7 cellular contexts compared by ENCODE assay signal in the genomic region with DNA sequence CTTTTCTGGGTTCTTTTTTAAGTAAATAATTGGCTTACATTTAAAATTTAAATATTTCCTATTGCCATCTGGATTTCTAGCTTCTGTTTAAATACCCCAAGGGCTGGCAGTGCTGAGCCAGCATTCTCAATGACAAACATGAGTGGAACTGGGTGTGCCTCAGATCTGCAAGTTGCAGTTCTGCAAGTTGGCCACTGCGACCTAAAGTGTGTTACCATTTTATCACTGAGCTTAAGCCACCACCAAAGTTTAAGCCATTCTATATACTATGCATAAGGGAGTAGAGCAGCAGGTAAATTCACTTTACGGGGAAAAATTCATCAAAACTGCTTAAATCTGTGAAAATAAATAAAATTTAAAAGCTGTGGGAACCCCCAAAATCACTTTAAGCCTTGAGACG. TPM values are rescaled to one million over a fixed set of nuclear protein-coding genes. Genes with fewer than 3 reads are reported as not detected.
A peak's percentile ranks its signal among the peaks of the same experiment; 100 is the strongest.
DNase-seq lines count a peak whose midpoint lies in the region; ATAC-seq and TF ChIP-seq lines count a peak whose summit lies in the region.
"Not testable (repeated sequence)": the region's sequence is repeated elsewhere in the genome, so short reads cannot be mapped to it uniquely, and the experiment has no call there.

No MANE protein-coding gene starts in this region.

- not testable (repeated sequence) for BruUV-seq in HCT116 (replicated peaks; lab: Mats Ljungman, UMichigan); PC-9 (replicated peaks; lab: Mats Ljungman, UMichigan)

- RAD21 ChIA-PET in HCT116 (lab: Charles Lee; ENCODE audit: low non-redundant PET in 1 of 2, low total read pairs in 2 of 2, uncharacterized antibody in 2 of 2, unreplicated experiment in 2 of 2), result not testable (repeated sequence)

- H3K27me3 Mint-ChIP-seq in activated CD8-positive, alpha-beta memory T cell treated with anti-CD3 and anti-CD28 coated beads, Interleukin-2, amount 10 ng/mL, durations not matched to agents 7 days and 5 days; osteocyte (ENCODE audit: unreplicated experiment): not testable (repeated sequence)

- not testable (repeated sequence) for H3K27me3 ChIP-seq in HCT116 (ENCODE audit: insufficient read depth, low read length); PC-9 (ENCODE audit: insufficient read depth, low read depth); left lung

- TF ChIP-seq CTCF in HCT116 (IDR thresholded peaks at IDR 0.05 in 2 of 3, conservative IDR thresholded peaks at IDR 0.05 in 1 of 3; ENCODE audit: borderline replicate concordance in 1 of 3, insufficient read depth in 1 of 3, low read depth in 2 of 3, low read length in 2 of 3) (peak in 2 of 3 experiments; percentile 24 to 37; a peak in 4 of 6 replicates), PC-9 (conservative IDR thresholded peaks at IDR 0.05) (peak; percentile 46; the same call in 1 of the 2 replicates), epithelial cell of esophagus (IDR thresholded peaks at IDR 0.05; ENCODE audit: insufficient read depth, low read depth, low read length, missing control alignments) (peak; percentile 31), left lung (IDR thresholded peaks at IDR 0.05) (peak; percentile 12 to 42), osteocyte (IDR thresholded peaks at IDR 0.05) (peak; percentile 19)

- intact Hi-C loops in HCT116 (cut with micrococcal nuclease); PC-9 (cut with micrococcal nuclease; ENCODE audit: unreplicated experiment); left lung (cut with DNase I): not testable (repeated sequence)

- H4K20me1 ChIP-seq in HCT116 (ENCODE audit: insufficient read depth); PC-9 (ENCODE audit: insufficient read depth): not testable (repeated sequence)

- not testable (repeated sequence) for H3K4me3 ChIP-seq in HCT116 (replicated peaks in 1 of 2; ENCODE audit: low read depth in 1 of 2, low read length in 2 of 2); PC-9; epithelial cell of esophagus (ENCODE audit: low read length); left lung

- not testable (repeated sequence) for H3K27ac Mint-ChIP-seq in activated CD8-positive, alpha-beta memory T cell treated with anti-CD3 and anti-CD28 coated beads, Interleukin-2, amount 10 ng/mL, durations not matched to agents 7 days and 5 days; osteocyte (ENCODE audit: unreplicated experiment)

- H3K9me3 ChIP-seq in HCT116 (ENCODE audit: control insufficient read depth in 1 of 2, insufficient read depth in 1 of 2, low read depth in 1 of 2, low read length in 2 of 2); PC-9 (ENCODE audit: insufficient read depth, low read depth); left lung: not testable (repeated sequence)

- not testable (repeated sequence) for H3F3A ChIP-seq in PC-9 (ENCODE audit: insufficient read depth, low read depth)

- H3K4me1 Mint-ChIP-seq in activated CD8-positive, alpha-beta memory T cell treated with anti-CD3 and anti-CD28 coated beads, Interleukin-2, amount 10 ng/mL, durations not matched to agents 7 days and 5 days; osteocyte (ENCODE audit: unreplicated experiment): not testable (repeated sequence)

- POLR2A ChIA-PET in HCT116 (lab: Charles Lee) (interaction anchor here (0.9 kb wide), 1 partner anchor 117 kb away, joined by 4 read pairs; a partner anchor contains a TSS), PC-9 (lab: Charles Lee; ENCODE audit: unreplicated experiment) (interaction anchor here (0.5 to 0.6 kb wide), 2 partner anchors 70 to 74 kb away, joined by 3 read pairs; a partner anchor contains a TSS)

- ATAC-seq in HCT116 (peak; percentile 87), left lung (peak; percentile 90)
- ATAC-seq in activated CD8-positive, alpha-beta memory T cell treated with anti-CD3 and anti-CD28 coated beads, Interleukin-2, amount 10 ng/mL, durations not matched to agents 7 days and 5 days, result peak; percentile 58

- not testable (repeated sequence) for H3K4me1 ChIP-seq in HCT116 (ENCODE audit: control insufficient read depth in 1 of 2, insufficient read depth in 2 of 2, low read length in 2 of 2); PC-9 (replicated peaks; ENCODE audit: insufficient read depth); left lung

- not testable (repeated sequence) for H3K27ac ChIP-seq in HCT116 (ENCODE audit: low read depth, low read length); PC-9; left lung

- not testable (repeated sequence) for H3K9ac ChIP-seq in HCT116 (ENCODE audit: low read length)

- H3K36me3 ChIP-seq in HCT116 (ENCODE audit: control insufficient read depth in 1 of 2, insufficient read depth in 2 of 2, low read length in 2 of 2); PC-9 (ENCODE audit: low read depth); left lung: not testable (repeated sequence)

- peaks cover 18% of the 10 kb centered on the region for H3K36me3 Mint-ChIP-seq in activated CD8-positive, alpha-beta memory T cell treated with anti-CD3 and anti-CD28 coated beads, Interleukin-2, amount 10 ng/mL, durations not matched to agents 7 days and 5 days
- not testable (repeated sequence) for H3K36me3 Mint-ChIP-seq in osteocyte (ENCODE audit: unreplicated experiment)

- not testable (repeated sequence) for TF ChIP-seq POLR2A in HCT116 (IDR thresholded peaks at IDR 0.05; ENCODE audit: borderline replicate concordance, extremely low read depth, insufficient read depth, insufficient read length)

- H3K4me3 Mint-ChIP-seq in activated CD8-positive, alpha-beta memory T cell treated with anti-CD3 and anti-CD28 coated beads, Interleukin-2, amount 10 ng/mL, durations not matched to agents 7 days and 5 days; osteocyte (ENCODE audit: unreplicated experiment): not testable (repeated sequence)

- not testable (repeated sequence) for H3K9me2 ChIP-seq in HCT116 (ENCODE audit: insufficient read depth); PC-9 (ENCODE audit: insufficient read depth)

- H2AFZ ChIP-seq in HCT116 (ENCODE audit: low read depth, low read length, poor library complexity, severe bottlenecking); PC-9: not testable (repeated sequence)

- H3K9me3 Mint-ChIP-seq in activated CD8-positive, alpha-beta memory T cell treated with anti-CD3 and anti-CD28 coated beads, Interleukin-2, amount 10 ng/mL, durations not matched to agents 7 days and 5 days (ENCODE audit: low read depth); osteocyte (ENCODE audit: unreplicated experiment): not testable (repeated sequence)

- CTCF ChIA-PET in HCT116 (lab: Charles Lee); PC-9 (lab: Charles Lee): not testable (repeated sequence)
- CTCF ChIA-PET in activated CD8-positive, alpha-beta memory T cell treated with anti-CD3 and anti-CD28 coated beads, Interleukin-2, amount 10 ng/mL, durations not matched to agents 7 days and 5 days (lab: Charles Lee), result interaction anchor here (0.9 kb wide), 1 partner anchor 113 kb away, joined by 5 read pairs; no protein-coding TSS in a partner anchor

- TF ChIP-seq RAD21 in HCT116 (IDR thresholded peaks at IDR 0.05; ENCODE audit: low read depth), result not testable (repeated sequence)

- not testable (repeated sequence) for H3K4me2 ChIP-seq in HCT116 (ENCODE audit: low read length); PC-9

- peak; percentile 30 for DNase-seq in DMS53 (lab: John Stamatoyannopoulos, UW)
- not testable (repeated sequence) for DNase-seq in HCT116 (ENCODE audit: low read depth, low spot score); PC-9; activated CD8-positive, alpha-beta memory T cell treated with anti-CD3 and anti-CD28 coated beads, Interleukin-2, amount 10 ng/mL, durations not matched to agents 7 days and 5 days; left lung; osteocyte (ENCODE audit: extremely low spot score, unreplicated experiment)
- DNase-seq in epithelial cell of esophagus (ENCODE audit: low read depth), result peak; percentile 25

- H3K79me2 ChIP-seq in HCT116 (ENCODE audit: insufficient read depth, low read length); PC-9 (ENCODE audit: low read depth): not testable (repeated sequence)

RNA-seq across cellular contexts. Expression of a gene that starts 11.5 kb away (rescaled TPM):
- total RNA-seq in HCT116 (2021; ENCODE audit: unreplicated experiment), result 18.6 TPM
- 16.5 and 23.1 TPM in 2 replicates for polyA plus RNA-seq in HCT116 (2012)
- total RNA-seq in PC-9 (2021), result 14.8 and 22.8 TPM in 2 replicates
- 10 to 100 TPM; 16.0 to 19.4 TPM for total RNA-seq in activated CD8-positive, alpha-beta memory T cell treated with anti-CD3 and anti-CD28 coated beads, Interleukin-2, amount 10 ng/mL, durations not matched to agents 7 days and 5 days
- 10 to 100 TPM; 13.8 to 24.9 TPM for total RNA-seq in left lung
- total RNA-seq in osteocyte, result 15.9 and 17.1 TPM in 2 replicates

RNA-seq across cellular contexts. Expression of a gene that starts 23.6 kb away (rescaled TPM):
- total RNA-seq in HCT116 (2021; ENCODE audit: unreplicated experiment) (21.8 TPM), PC-9 (2021) (17.6 and 24.1 TPM in 2 replicates), left lung (10 to 100 TPM; 28.1 to 36.5 TPM), osteocyte (19.1 and 19.6 TPM in 2 replicates)
- polyA plus RNA-seq in HCT116 (2012), result 24.3 and 26.2 TPM in 2 replicates
- 10 to 100 TPM; 15.5 to 20.7 TPM for total RNA-seq in activated CD8-positive, alpha-beta memory T cell treated with anti-CD3 and anti-CD28 coated beads, Interleukin-2, amount 10 ng/mL, durations not matched to agents 7 days and 5 days
